ENCODE assay signal across 8 cellular contexts in the genomic region with DNA sequence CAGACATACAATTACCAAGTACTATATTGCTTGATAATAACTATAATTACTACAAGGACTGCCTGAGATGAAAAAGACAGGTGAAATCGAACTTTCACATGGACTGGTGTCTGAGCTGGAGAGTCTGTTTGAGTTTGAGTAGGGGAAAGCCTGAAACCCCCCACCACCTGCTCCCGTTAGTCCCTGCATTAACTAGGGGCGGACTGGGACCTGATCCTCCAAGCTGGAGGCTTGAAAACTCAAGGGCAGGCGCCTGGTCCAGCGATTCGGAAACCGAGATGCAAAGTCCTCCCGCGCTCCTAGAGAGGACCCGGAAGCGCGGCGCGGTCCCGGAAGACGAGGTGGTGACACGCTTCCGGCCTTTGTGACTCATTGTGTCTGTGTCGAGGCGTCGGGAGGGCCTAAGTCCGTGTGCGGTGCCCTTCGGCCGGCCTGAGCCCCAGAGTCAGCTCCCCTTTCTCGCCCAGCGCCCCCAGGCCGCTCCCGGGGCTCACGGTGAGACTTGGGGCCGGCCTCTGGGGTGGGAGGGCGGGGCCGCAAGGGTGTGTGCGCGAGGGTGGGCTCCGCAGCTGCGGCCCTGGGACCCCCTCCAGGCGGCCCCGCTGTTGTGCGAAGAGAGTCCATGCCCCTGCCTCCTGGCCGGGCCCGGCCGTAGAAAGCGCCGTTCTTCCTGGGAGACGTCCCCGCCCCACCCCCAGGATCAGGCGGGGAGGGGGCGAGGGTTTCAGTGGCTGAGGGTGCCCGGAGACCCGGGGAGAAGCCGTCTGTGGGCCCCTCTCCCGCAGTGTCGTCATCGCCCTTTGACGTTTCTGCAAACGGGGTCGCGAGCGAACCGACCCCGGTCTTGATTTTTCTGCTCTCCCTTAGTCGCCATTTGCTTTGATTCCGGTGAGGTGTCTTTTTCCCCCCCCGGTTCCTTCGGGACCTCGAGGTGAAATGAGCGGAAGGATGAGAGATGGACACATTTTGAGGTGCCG.
DNase-seq lines count a peak whose midpoint lies in the region; ATAC-seq and TF ChIP-seq lines count a peak whose summit lies in the region.

A gene (plus strand): TSS at position 365 of the 977 bp plus-strand sequence. CDS start 7,911 bp downstream, outside the sequence.

- no peaks in the 10 kb centered on the region for H3K9me3 Mint-ChIP-seq in central memory CD8-positive, alpha-beta T cell

- H3K27me3 Mint-ChIP-seq in central memory CD8-positive, alpha-beta T cell: peaks cover 9% of the 10 kb centered on the region

- H3K27ac Mint-ChIP-seq in central memory CD8-positive, alpha-beta T cell (ENCODE audit: low read depth): peak within 1 kb of the TSS; percentile 91

- H3K4me1 Mint-ChIP-seq in central memory CD8-positive, alpha-beta T cell: peaks cover 30% of the 10 kb centered on the region

- H3K4me3 Mint-ChIP-seq in central memory CD8-positive, alpha-beta T cell: peak within 1 kb of the TSS; percentile 84

- H3K36me3 Mint-ChIP-seq in central memory CD8-positive, alpha-beta T cell (ENCODE audit: insufficient read depth): peaks cover 16% of the 10 kb centered on the region

- DNase-seq in AG09319 (ENCODE audit: extremely low read depth, low read depth) (peak; percentile 82), NCI-H345 (lab: John Stamatoyannopoulos, UW) (peak; percentile 92), islet precursor cell (peak; percentile 93)
- peak; percentile 70 to 71 for DNase-seq in central memory CD8-positive, alpha-beta T cell (ENCODE audit: low spot score in 2 of 2)
- peak; percentile 76 for DNase-seq in stimulated activated CD4-positive, alpha-beta T cell treated with anti-CD3 and anti-CD28 coated beads, Interleukin-12 subunit alpha, Interleukin-12 subunit beta, amount 100 ng/mL, for 4 hours

- peak; percentile 98 for ATAC-seq in GM19023 (IDR thresholded peaks at IDR 0.05; ENCODE audit: unreplicated experiment)
- peak; percentile 97 for ATAC-seq in HG03280 (IDR thresholded peaks at IDR 0.05; ENCODE audit: unreplicated experiment)
- ATAC-seq in activated CD4-positive, CD25-positive, alpha-beta regulatory T cell treated with anti-CD3 and anti-CD28 coated beads, Interleukin-2, amount 50 U/mL, for 24 hours: peak; percentile 95 to 97
- peak; percentile 99 for ATAC-seq in central memory CD8-positive, alpha-beta T cell (replicated peaks; ENCODE audit: extremely low read depth, poor library complexity, severe bottlenecking)

- no peak for TF ChIP-seq CTCF in AG09319 (IDR thresholded peaks at IDR 0.05; ENCODE audit: low read depth, low read length)

Comparison
In these comparisons a context has a peak if more than half of its experiments do, and no peak if none do; other contexts are left out.
1. Peak in every context shown above with its lines: DNase-seq and ATAC-seq.